ENCODE assay signal across 1 cellular context in genomic region chr7:95204618-95205017, GRCh38.
TF ChIP-seq lines count a peak whose summit lies in the region.

No MANE protein-coding gene starts in this region.

TF ChIP-seq in HEK293, 187 proteins besides CTCF, POLR2A, EP300 and RAD21 (continued from another document and continues in another):
- TF ChIP-seq ZSCAN18 (tag by site-specific recombination; IDR thresholded peaks at IDR 0.05) (no peak), ZNF621 (tag by site-specific recombination; IDR thresholded peaks at IDR 0.05) (no peak), ZNF433 (tag by site-specific recombination; IDR thresholded peaks at IDR 0.05; ENCODE audit: low read depth) (no peak), ZNF23 (tag by site-specific recombination; IDR thresholded peaks at IDR 0.05; ENCODE audit: borderline replicate concordance) (no peak), ZBTB17 (tag by site-specific recombination; IDR thresholded peaks at IDR 0.05) (no peak), SP2 (tag by site-specific recombination; IDR thresholded peaks at IDR 0.05) (no peak), ZNF146 (tag by site-specific recombination; IDR thresholded peaks at IDR 0.05) (no peak), GFI1B (tag by site-specific recombination; IDR thresholded peaks at IDR 0.05) (no peak), ZNF843 (tag by site-specific recombination; IDR thresholded peaks at IDR 0.05) (no peak), EGR2 (tag by site-specific recombination; IDR thresholded peaks at IDR 0.05; ENCODE audit: low read depth) (peak; percentile 89), GLI4 (tag by site-specific recombination; IDR thresholded peaks at IDR 0.05) (peak; percentile 49; the same call in 1 of the 2 replicates), SCRT1 (tag by site-specific recombination; IDR thresholded peaks at IDR 0.05; ENCODE audit: borderline replicate concordance) (no peak), ZNF530 (tag by site-specific recombination; IDR thresholded peaks at IDR 0.05; ENCODE audit: low read depth) (no peak), MZF1 (tag by site-specific recombination; IDR thresholded peaks at IDR 0.05; ENCODE audit: borderline replicate concordance) (no peak), ZNF426 (tag by site-specific recombination; IDR thresholded peaks at IDR 0.05) (no peak), ZNF138 (tag by site-specific recombination; IDR thresholded peaks at IDR 0.05; ENCODE audit: borderline replicate concordance) (no peak), ZNF112 (tag by site-specific recombination; IDR thresholded peaks at IDR 0.05) (0 out of 2 replicates have a peak, but pooled peaks have one; percentile 8), ZNF221 (tag by site-specific recombination; IDR thresholded peaks at IDR 0.05; ENCODE audit: borderline replicate concordance) (no peak), ZFP37 (tag by site-specific recombination; IDR thresholded peaks at IDR 0.05) (no peak), ZNF768 (tag by site-specific recombination; IDR thresholded peaks at IDR 0.05) (no peak), ZXDB (tag by site-specific recombination; IDR thresholded peaks at IDR 0.05) (no peak), ZNF639 (tag by site-specific recombination; IDR thresholded peaks at IDR 0.05) (no peak), ZNF624 (tag by site-specific recombination; IDR thresholded peaks at IDR 0.05) (no peak), ZNF341 (tag by site-specific recombination; IDR thresholded peaks at IDR 0.05; ENCODE audit: low read depth) (no peak), GLIS2 (tag by site-specific recombination; IDR thresholded peaks at IDR 0.05) (no peak), ZNF174 (tag by site-specific recombination; IDR thresholded peaks at IDR 0.05) (no peak), ZNF670 (tag by site-specific recombination; IDR thresholded peaks at IDR 0.05; ENCODE audit: low read depth) (no peak; the same call in 1 of the 2 replicates), FEZF1 (tag by site-specific recombination; IDR thresholded peaks at IDR 0.05) (no peak), TRIM28 (IDR thresholded peaks at IDR 0.05; ENCODE audit: borderline replicate concordance, low read length) (no peak), ZNF518A (tag by site-specific recombination; conservative IDR thresholded peaks at IDR 0.05; ENCODE audit: low read depth) (no peak), MYNN (tag by site-specific recombination; IDR thresholded peaks at IDR 0.05; ENCODE audit: borderline replicate concordance) (no peak), ZFHX2 (tag by site-specific recombination; conservative IDR thresholded peaks at IDR 0.05) (peak; percentile 83), KLF9 (tag by site-specific recombination; IDR thresholded peaks at IDR 0.05; ENCODE audit: low read depth) (no peak), ZBTB26 (tag by site-specific recombination; optimal IDR thresholded peaks at IDR 0.05) (no peak), ZNF76 (tag by site-specific recombination; IDR thresholded peaks at IDR 0.05; ENCODE audit: borderline replicate concordance, low read depth) (no peak), ZNF654 (tag by site-specific recombination; IDR thresholded peaks at IDR 0.05; ENCODE audit: low read depth) (no peak), ZNF677 (tag by site-specific recombination; IDR thresholded peaks at IDR 0.05) (no peak), ZNF239 (tag by site-specific recombination; IDR thresholded peaks at IDR 0.05) (0 out of 2 replicates have a peak, but pooled peaks have one; percentile 44), KLF10 (tag by site-specific recombination; IDR thresholded peaks at IDR 0.05) (no peak), ZNF501 (tag by site-specific recombination; IDR thresholded peaks at IDR 0.05) (no peak), ZNF18 (tag by site-specific recombination; IDR thresholded peaks at IDR 0.05) (peak; percentile 43; the same call in 1 of the 2 replicates), BCL11B (tag by site-specific recombination; IDR thresholded peaks at IDR 0.05; ENCODE audit: low read depth) (no peak), ZNF140 (tag by site-specific recombination; IDR thresholded peaks at IDR 0.05) (no peak), ZNF600 (tag by site-specific recombination; IDR thresholded peaks at IDR 0.05) (no peak), ZNF2 (tag by site-specific recombination; IDR thresholded peaks at IDR 0.05) (no peak), ZNF24 (tag by site-specific recombination; IDR thresholded peaks at IDR 0.05) (no peak), ZNF394 (tag by site-specific recombination; IDR thresholded peaks at IDR 0.05; ENCODE audit: borderline replicate concordance) (no peak), ZNF658 (tag by site-specific recombination; IDR thresholded peaks at IDR 0.05) (no peak), SALL2 (tag by site-specific recombination; IDR thresholded peaks at IDR 0.05; ENCODE audit: borderline replicate concordance) (no peak), ZNF280C (tag by site-specific recombination; IDR thresholded peaks at IDR 0.05) (no peak), HOXC10 (CRISPR knock-in tag; IDR thresholded peaks at IDR 0.05) (no peak), KLF17 (tag by site-specific recombination; IDR thresholded peaks at IDR 0.05) (no peak), MEIS1 (CRISPR knock-in tag; IDR thresholded peaks at IDR 0.05; ENCODE audit: borderline replicate concordance) (no peak), WT1 (tag by site-specific recombination; IDR thresholded peaks at IDR 0.05) (no peak), ZNF660 (tag by site-specific recombination; IDR thresholded peaks at IDR 0.05) (no peak), HIC1 (tag by site-specific recombination; IDR thresholded peaks at IDR 0.05) (no peak), ZNF391 (tag by site-specific recombination; IDR thresholded peaks at IDR 0.05; ENCODE audit: borderline replicate concordance, low read depth) (no peak), ZNF776 (tag by site-specific recombination; IDR thresholded peaks at IDR 0.05; ENCODE audit: borderline replicate concordance) (no peak)
